1 cellular context compared by ENCODE assay signal in the genomic region with DNA sequence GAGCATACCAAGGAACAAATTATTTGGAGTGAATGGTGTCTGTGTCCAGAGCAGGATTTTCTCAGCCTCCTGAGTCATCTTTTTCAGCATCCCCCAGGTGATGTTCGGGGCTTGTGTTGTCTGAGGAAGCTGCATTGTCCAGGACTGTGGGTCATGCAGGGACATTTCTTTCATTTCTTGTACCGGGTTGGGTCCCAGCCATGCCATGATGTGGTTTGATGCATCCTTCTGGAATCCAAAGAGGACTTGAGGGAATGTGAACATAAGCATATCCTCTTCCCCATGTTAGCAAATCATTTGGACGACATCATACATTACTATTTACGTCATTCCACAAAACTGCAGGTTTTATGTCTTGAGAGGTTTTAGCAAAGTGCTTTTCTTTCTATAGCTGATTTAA.
TF ChIP-seq lines count a peak whose summit lies in the region.

No MANE protein-coding gene starts in this region.

TF ChIP-seq in SK-N-SH, 30 proteins besides CTCF, POLR2A, EP300 and RAD21 (continued from another document):
- TF ChIP-seq, protein P1, sequence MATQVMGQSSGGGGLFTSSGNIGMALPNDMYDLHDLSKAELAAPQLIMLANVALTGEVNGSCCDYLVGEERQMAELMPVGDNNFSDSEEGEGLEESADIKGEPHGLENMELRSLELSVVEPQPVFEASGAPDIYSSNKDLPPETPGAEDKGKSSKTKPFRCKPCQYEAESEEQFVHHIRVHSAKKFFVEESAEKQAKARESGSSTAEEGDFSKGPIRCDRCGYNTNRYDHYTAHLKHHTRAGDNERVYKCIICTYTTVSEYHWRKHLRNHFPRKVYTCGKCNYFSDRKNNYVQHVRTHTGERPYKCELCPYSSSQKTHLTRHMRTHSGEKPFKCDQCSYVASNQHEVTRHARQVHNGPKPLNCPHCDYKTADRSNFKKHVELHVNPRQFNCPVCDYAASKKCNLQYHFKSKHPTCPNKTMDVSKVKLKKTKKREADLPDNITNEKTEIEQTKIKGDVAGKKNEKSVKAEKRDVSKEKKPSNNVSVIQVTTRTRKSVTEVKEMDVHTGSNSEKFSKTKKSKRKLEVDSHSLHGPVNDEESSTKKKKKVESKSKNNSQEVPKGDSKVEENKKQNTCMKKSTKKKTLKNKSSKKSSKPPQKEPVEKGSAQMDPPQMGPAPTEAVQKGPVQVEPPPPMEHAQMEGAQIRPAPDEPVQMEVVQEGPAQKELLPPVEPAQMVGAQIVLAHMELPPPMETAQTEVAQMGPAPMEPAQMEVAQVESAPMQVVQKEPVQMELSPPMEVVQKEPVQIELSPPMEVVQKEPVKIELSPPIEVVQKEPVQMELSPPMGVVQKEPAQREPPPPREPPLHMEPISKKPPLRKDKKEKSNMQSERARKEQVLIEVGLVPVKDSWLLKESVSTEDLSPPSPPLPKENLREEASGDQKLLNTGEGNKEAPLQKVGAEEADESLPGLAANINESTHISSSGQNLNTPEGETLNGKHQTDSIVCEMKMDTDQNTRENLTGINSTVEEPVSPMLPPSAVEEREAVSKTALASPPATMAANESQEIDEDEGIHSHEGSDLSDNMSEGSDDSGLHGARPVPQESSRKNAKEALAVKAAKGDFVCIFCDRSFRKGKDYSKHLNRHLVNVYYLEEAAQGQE (IDR thresholded peaks at IDR 0.05; ENCODE audit: low read depth, low read length) = no peak
- TF ChIP-seq TCF12 (IDR thresholded peaks at IDR 0.05) (peak; percentile 48), GATA2 (CRISPR knock-in tag; IDR thresholded peaks at IDR 0.05) (no peak), NFIC (IDR thresholded peaks at IDR 0.05; ENCODE audit: borderline replicate concordance) (no peak)
- TF ChIP-seq, protein P2, sequence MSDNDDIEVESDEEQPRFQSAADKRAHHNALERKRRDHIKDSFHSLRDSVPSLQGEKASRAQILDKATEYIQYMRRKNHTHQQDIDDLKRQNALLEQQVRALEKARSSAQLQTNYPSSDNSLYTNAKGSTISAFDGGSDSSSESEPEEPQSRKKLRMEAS (IDR thresholded peaks at IDR 0.05; ENCODE audit: low read depth) = no peak
